Comparison of ENCODE assay signal across 14 cellular contexts in genomic region chr6:101398716-101399626, GRCh38. TPM values are rescaled to one million over a fixed set of nuclear protein-coding genes. Genes with fewer than 3 reads are reported as not detected.
DNase-seq lines count a peak whose midpoint lies in the region; ATAC-seq and TF ChIP-seq lines count a peak whose summit lies in the region.
"Had no signal": no experiment of that assay in that cellular context is flagged by ENCODE, and none has a peak within 500 bp of the region (broad histone marks: within the 10 kb centered on the region; RNA-seq: fewer than 3 reads in every experiment).

No MANE protein-coding gene starts in this region.

- H3K9ac ChIP-seq in iPS-18a (ENCODE audit: low read length), result no peak overlapping the region
- H3K9ac ChIP-seq: BLaER1 treated with 17β-estradiol and CSF1 and Interleukin-3, amounts not matched to agents 10 nM and 100 nM; parathyroid adenoma had no signal

- H3K4me1 ChIP-seq in iPS-18a (ENCODE audit: control insufficient read depth, low read depth, low read length) (peaks cover 33% of the 10 kb centered on the region), foreskin keratinocyte (no peaks in the 10 kb centered on the region)
- H3K4me1 ChIP-seq: BLaER1 treated with 17β-estradiol and CSF1 and Interleukin-3, amounts not matched to agents 10 nM and 100 nM; parathyroid adenoma had no signal

- H3K4me3 ChIP-seq in H7 (ENCODE audit: insufficient read depth, low read depth, low read length) (peak overlapping the region; percentile 42), astrocyte of the spinal cord (ENCODE audit: low read depth, low read length) (peak overlapping the region; percentile 35), iPS-18a (ENCODE audit: low read length) (peak overlapping the region; percentile 58)
- H3K4me3 ChIP-seq: BLaER1 treated with 17β-estradiol and CSF1 and Interleukin-3, amounts not matched to agents 10 nM and 100 nM; thoracic aorta had no signal

- H3K27me3 ChIP-seq in H7 (ENCODE audit: control insufficient read depth, insufficient read depth, low read length), result peaks cover 71% of the 10 kb centered on the region
- peaks cover 64% of the 10 kb centered on the region for H3K27me3 ChIP-seq in iPS-18a (ENCODE audit: control insufficient read depth, insufficient read depth, low read length)
- H3K27me3 ChIP-seq in foreskin keratinocyte, result peaks cover 79% of the 10 kb centered on the region

- H3K9me3 ChIP-seq in iPS-18a (ENCODE audit: control insufficient read depth, low read depth, low read length), result no peaks in the 10 kb centered on the region
- H3K9me3 ChIP-seq: thoracic aorta had no signal

- H3K27ac ChIP-seq in iPS-18a (ENCODE audit: low read length) (no peak overlapping the region), foreskin keratinocyte (no peak overlapping the region)
- H3K27ac ChIP-seq: BLaER1 treated with 17β-estradiol and CSF1 and Interleukin-3, amounts not matched to agents 10 nM and 100 nM; parathyroid adenoma; thoracic aorta had no signal

- no peaks in the 10 kb centered on the region for H3K36me3 ChIP-seq in H7 (replicated peaks; ENCODE audit: control insufficient read depth, insufficient read depth, low read length)
- no peaks in the 10 kb centered on the region for H3K36me3 ChIP-seq in iPS-18a (ENCODE audit: control insufficient read depth, low read depth, low read length)
- H3K36me3 ChIP-seq: BLaER1 treated with 17β-estradiol and CSF1 and Interleukin-3, amounts not matched to agents 10 nM and 100 nM; thoracic aorta had no signal

- TF ChIP-seq CTCF in astrocyte of the spinal cord (IDR thresholded peaks at IDR 0.05; ENCODE audit: low read depth, low read length), result no peak
- no peak for TF ChIP-seq CTCF in foreskin keratinocyte (conservative IDR thresholded peaks at IDR 0.05)

- in situ Hi-C loops in astrocyte of the spinal cord (cut with HindIII; ENCODE audit: low sequenced_read_pairs) (no loop called here), KBM-7 (cut with MboI; ENCODE audit: low pct_unique_long_range_greater_than_20kb, low sequenced_read_pairs) (no loop called here)

- DNase-seq in H7 (no peak), astrocyte of the spinal cord (ENCODE audit: low read depth, low spot score) (no peak), retina (peak; percentile 82), A172 (ENCODE audit: low spot score) (no peak), KBM-7 (no peak), cerebellum (ENCODE audit: low spot score) (no peak), foreskin keratinocyte (no peak)
- DNase-seq: cortex of kidney, immature natural killer cell, NCI-H187 had no signal

- no peak for ATAC-seq in foreskin keratinocyte

RNA-seq across cellular contexts. Expression of gene GRIK2, which starts 5.5 kb away (rescaled TPM):
- 0.76 and 1.2 TPM in 2 replicates for total RNA-seq in H7 (2014; rRNA removed; shearing (Covaris generic))
- total RNA-seq in A172 (2014; rRNA removed; shearing (Covaris generic)), result 0.10 and 0.12 TPM in 2 replicates
- total RNA-seq in cerebellum (321 TPM), foreskin keratinocyte (not detected in 2 replicates)
- not detected in 2 replicates for polyA plus RNA-seq in foreskin keratinocyte
- polyA plus RNA-seq: immature natural killer cell had no signal

Comparison
In these comparisons a context has a peak if more than half of its experiments do, and no peak if none do; other contexts are left out.
1. RNA of gene GRIK2, which starts 5.5 kb away (total RNA-seq): 321 TPM in cerebellum (single experiment); 0.76 to 1.2 TPM in H7, 0.10 to 0.12 TPM in A172 and not detected in foreskin keratinocyte; every median in the first group is over 100 times any median in the second.
2. Peak in every context shown above with its lines, with median percentiles within 50 percentile points of each other: H3K4me3 ChIP-seq.